12 cellular contexts compared by ENCODE assay signal in genomic region chr7:130144632-130145171, GRCh38.
DNase-seq lines count a peak whose midpoint lies in the region; ATAC-seq and TF ChIP-seq lines count a peak whose summit lies in the region.
"Had no signal": no experiment of that assay in that cellular context is flagged by ENCODE, and none has a peak within 500 bp of the region (broad histone marks: within the 10 kb centered on the region; RNA-seq: fewer than 3 reads in every experiment).

No MANE protein-coding gene starts in this region.

- H3K9me3 ChIP-seq in spleen, result no peaks in the 10 kb centered on the region
- H3K9me3 ChIP-seq: tibial nerve had no signal

- H3K4me1 ChIP-seq in spleen, result peaks cover 5 to 52% (median 29%) of the 10 kb centered on the region in 6 donors

- intact Hi-C loops in spleen (cut with DNase I; ENCODE audit: low total_unique reads), result no loop called here

- DNase-seq in NCI-H2081 (lab: John Stamatoyannopoulos, UW), result peak; percentile 21 to 58
- DNase-seq in NCI-H2081 treated with DMSO at 0.1 percent for 48 hours (lab: John Stamatoyannopoulos, UW), result no peak
- DNase-seq in SW480 (ENCODE audit: low spot score), result peak; percentile 55
- DNase-seq in glomerular visceral epithelial cell (ENCODE audit: extremely low spot score), result peak; percentile 83
- DNase-seq in spleen, result peak; percentile 56
- DNase-seq in amygdala (lab: John Stamatoyannopoulos, UW), result no peak
- DNase-seq: 8988T; activated CD4-positive, alpha-beta T cell treated with anti-CD3 and anti-CD28 coated beads, Interleukin-2, amount 10 ng/mL, durations not matched to agents 7 days and 5 days; activated naive CD8-positive, alpha-beta T cell treated with anti-CD3 and anti-CD28 coated beads, Interleukin-2, amount 50 U/mL, for 24 hours had no signal

- ATAC-seq in HG03521 (IDR thresholded peaks at IDR 0.05; ENCODE audit: unreplicated experiment) (no peak), HG03196 (IDR thresholded peaks at IDR 0.05; ENCODE audit: unreplicated experiment) (no peak)
- ATAC-seq: activated naive CD8-positive, alpha-beta T cell treated with anti-CD3 and anti-CD28 coated beads, Interleukin-2, amount 50 U/mL, for 24 hours had no signal

- H3K36me3 ChIP-seq in spleen, result peaks cover 0 to 11% (median 0%) of the 10 kb centered on the region in 6 donors

- H3K4me3 ChIP-seq in spleen, result no peak overlapping the region
- H3K4me3 ChIP-seq: tibial nerve had no signal

- no peak overlapping the region for H3K27ac ChIP-seq in spleen

- no peak for TF ChIP-seq CTCF in spleen (IDR thresholded peaks at IDR 0.05 in 8 of 11, conservative IDR thresholded peaks at IDR 0.05 in 3 of 11)

- no peaks in the 10 kb centered on the region for H3K27me3 ChIP-seq in spleen (replicated peaks in 1 of 7)
- H3K27me3 ChIP-seq: tibial nerve had no signal

- no peak for TF ChIP-seq POLR2A in spleen (IDR thresholded peaks at IDR 0.05)

- 81 to 96% (median 85%) methylated on average over 9 of the region's 9 CpGs for WGBS in spleen, 5 donors

Comparison
In these comparisons a context has a peak if more than half of its experiments do, and no peak if none do; other contexts are left out.
1. DNase-seq: peak in NCI-H2081 (2 of 2), SW480 (single experiment), glomerular visceral epithelial cell (single experiment) and spleen (single experiment); none in NCI-H2081 treated with DMSO at 0.1 percent for 48 hours (single experiment) and amygdala (0 of 56).